ENCODE assay signal across 9 cellular contexts in the genomic region with DNA sequence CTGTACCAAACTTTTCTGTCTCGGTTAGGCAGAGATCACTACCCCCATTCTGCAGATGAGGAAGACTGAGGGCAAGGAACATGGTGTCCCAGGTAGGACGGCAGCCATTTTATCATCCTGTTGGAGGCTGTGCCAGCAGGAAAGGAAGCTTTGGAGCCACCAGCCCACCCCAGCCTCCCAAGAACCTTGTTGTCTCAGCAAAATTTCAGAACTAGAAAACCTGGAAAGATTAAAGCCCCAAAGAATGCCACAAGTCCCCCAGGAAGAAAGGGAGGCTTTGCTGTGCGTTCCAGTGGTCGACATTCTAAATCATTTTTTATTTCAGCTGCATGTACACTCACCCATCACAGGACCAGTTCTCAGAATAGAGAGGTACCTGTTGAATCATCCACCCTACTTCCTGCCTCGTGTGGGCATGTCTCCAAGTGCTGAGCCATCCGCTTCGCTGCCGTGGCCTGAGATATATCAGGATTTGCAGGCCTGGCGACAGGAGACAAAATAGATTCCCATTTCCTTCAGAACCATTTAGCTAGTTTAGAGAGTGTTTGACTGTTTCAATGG. TPM values are rescaled to one million over a fixed set of nuclear protein-coding genes. Genes with fewer than 3 reads are reported as not detected.
A peak's percentile ranks its signal among the peaks of the same experiment; 100 is the strongest.
DNase-seq lines count a peak whose midpoint lies in the region; ATAC-seq and TF ChIP-seq lines count a peak whose summit lies in the region.
"Had no signal": no experiment of that assay in that cellular context is flagged by ENCODE, and none has a peak within 500 bp of the region (broad histone marks: within the 10 kb centered on the region; RNA-seq: fewer than 3 reads in every experiment).

No MANE protein-coding gene starts in this region.

- WGBS in tibial nerve, 2 donors, result 65 to 66% methylated on average over 9 of the region's 9 CpGs

- H3K27me3 Mint-ChIP-seq in activated naive CD8-positive, alpha-beta T cell treated with anti-CD3 and anti-CD28 coated beads for 36 hours, result peaks cover 15% of the 10 kb centered on the region
- H3K27me3 Mint-ChIP-seq in naive thymus-derived CD4-positive, alpha-beta T cell, result peaks cover 0 to 10% (median 9%) of the 10 kb centered on the region in 5 donors

- H3K4me1 Mint-ChIP-seq in activated naive CD8-positive, alpha-beta T cell treated with anti-CD3 and anti-CD28 coated beads for 36 hours, result peaks cover 13% of the 10 kb centered on the region
- H3K4me1 Mint-ChIP-seq in naive thymus-derived CD4-positive, alpha-beta T cell, result peaks cover 0 to 26% (median 4%) of the 10 kb centered on the region in 7 donors

- peak; percentile 80 for DNase-seq in AG20443 (ENCODE audit: low spot score)
- peak; percentile 23 for DNase-seq in OCI-M1 (lab: John Stamatoyannopoulos, UW)
- peak; percentile 51 for DNase-seq in activated naive CD8-positive, alpha-beta T cell treated with anti-CD3 and anti-CD28 coated beads for 36 hours
- peak in 1 of 9 donors; percentile 39 for DNase-seq in naive thymus-derived CD4-positive, alpha-beta T cell
- no peak for DNase-seq in tibial nerve (ENCODE audit: low spot score in 2 of 2)
- no peak for DNase-seq in upper lobe of right lung
- no peak for DNase-seq in NCI-H82 treated with DMSO at 0.1 percent for 48 hours (lab: John Stamatoyannopoulos, UW; ENCODE audit: unreplicated experiment)
- DNase-seq: NCI-H1105 treated with DMSO at 0.1 percent for 48 hours had no signal

- intact Hi-C loops in naive thymus-derived CD4-positive, alpha-beta T cell (cut with micrococcal nuclease), result no loop called here
- intact Hi-C loops in upper lobe of right lung (cut with DNase I), result no loop called here

- no peak overlapping the region for H3K27ac ChIP-seq in naive thymus-derived CD4-positive, alpha-beta T cell (ENCODE audit: low read depth, low read length)
- no peak overlapping the region for H3K27ac ChIP-seq in tibial nerve
- no peak overlapping the region for H3K27ac ChIP-seq in upper lobe of right lung

- H3K9me3 Mint-ChIP-seq in activated naive CD8-positive, alpha-beta T cell treated with anti-CD3 and anti-CD28 coated beads for 36 hours, result no peaks in the 10 kb centered on the region
- no peaks in the 10 kb centered on the region for H3K9me3 Mint-ChIP-seq in naive thymus-derived CD4-positive, alpha-beta T cell

- TF ChIP-seq CTCF in tibial nerve (IDR thresholded peaks at IDR 0.05), result no peak
- no peak for TF ChIP-seq CTCF in upper lobe of right lung (IDR thresholded peaks at IDR 0.05)

- H3K36me3 Mint-ChIP-seq in activated naive CD8-positive, alpha-beta T cell treated with anti-CD3 and anti-CD28 coated beads for 36 hours, result no peaks in the 10 kb centered on the region
- H3K36me3 Mint-ChIP-seq in naive thymus-derived CD4-positive, alpha-beta T cell, result no peaks in the 10 kb centered on the region

- no peaks in the 10 kb centered on the region for H3K9me3 ChIP-seq in naive thymus-derived CD4-positive, alpha-beta T cell (ENCODE audit: control insufficient read depth in 2 of 3, low read length in 3 of 3)
- H3K9me3 ChIP-seq in tibial nerve (no peaks in the 10 kb centered on the region), upper lobe of right lung (no peaks in the 10 kb centered on the region)

- H3K4me1 ChIP-seq in naive thymus-derived CD4-positive, alpha-beta T cell (ENCODE audit: control insufficient read depth in 2 of 2, insufficient read depth in 2 of 2, low read length in 2 of 2), result no peaks in the 10 kb centered on the region
- H3K4me1 ChIP-seq in tibial nerve (no peaks in the 10 kb centered on the region), upper lobe of right lung (no peaks in the 10 kb centered on the region)

- H3K27me3 ChIP-seq in naive thymus-derived CD4-positive, alpha-beta T cell (ENCODE audit: control insufficient read depth in 2 of 2, insufficient read depth in 2 of 2, low read length in 2 of 2), result no peaks in the 10 kb centered on the region
- H3K27me3 ChIP-seq in tibial nerve (peaks cover 0 to 20% of the 10 kb centered on the region in 2 donors), upper lobe of right lung (no peaks in the 10 kb centered on the region)

- CTCF ChIA-PET in naive thymus-derived CD4-positive, alpha-beta T cell (lab: Charles Lee), result no interaction called here

- POLR2A ChIA-PET in naive thymus-derived CD4-positive, alpha-beta T cell (lab: Charles Lee), result interaction anchor here (1.2 kb wide), 1 partner anchor 13 kb away, joined by 4 read pairs; a partner anchor contains a TSS

- H3K4me3 Mint-ChIP-seq in activated naive CD8-positive, alpha-beta T cell treated with anti-CD3 and anti-CD28 coated beads for 36 hours, result peak overlapping the region; percentile 29
- H3K4me3 Mint-ChIP-seq in naive thymus-derived CD4-positive, alpha-beta T cell, result peak overlapping the region in 1 of 10 donors; percentile 67

- H3K4me3 ChIP-seq in naive thymus-derived CD4-positive, alpha-beta T cell (ENCODE audit: low read length), result no peak overlapping the region
- H3K4me3 ChIP-seq in tibial nerve, result no peak overlapping the region
- H3K4me3 ChIP-seq in upper lobe of right lung, result no peak overlapping the region

- no peak for TF ChIP-seq EP300 in tibial nerve (IDR thresholded peaks at IDR 0.05)

- TF ChIP-seq POLR2A in tibial nerve (IDR thresholded peaks at IDR 0.05), result no peak

- peak overlapping the region; percentile 88 for H3K27ac Mint-ChIP-seq in activated naive CD8-positive, alpha-beta T cell treated with anti-CD3 and anti-CD28 coated beads for 36 hours
- H3K27ac Mint-ChIP-seq in naive thymus-derived CD4-positive, alpha-beta T cell, result peak overlapping the region in 1 of 9 donors; percentile 86

- no peaks in the 10 kb centered on the region for H3K36me3 ChIP-seq in naive thymus-derived CD4-positive, alpha-beta T cell (ENCODE audit: control insufficient read depth in 2 of 3, insufficient read depth in 3 of 3, low read length in 3 of 3)
- H3K36me3 ChIP-seq in tibial nerve (no peaks in the 10 kb centered on the region), upper lobe of right lung (no peaks in the 10 kb centered on the region)

- ATAC-seq in naive thymus-derived CD4-positive, alpha-beta T cell, result peak; percentile 42
- ATAC-seq in HG03354 (IDR thresholded peaks at IDR 0.05; ENCODE audit: poor library complexity, severe bottlenecking, unreplicated experiment) (no peak), upper lobe of right lung (no peak)

RNA-seq across cellular contexts. Expression of a gene that starts 12.9 kb away (rescaled TPM):
- total RNA-seq in activated naive CD8-positive, alpha-beta T cell treated with anti-CD3 and anti-CD28 coated beads for 36 hours, result 100 to 1,000 TPM; 370 to 380 TPM
- 100 to 1,000 TPM; 220 to 257 (median 232) TPM for total RNA-seq in naive thymus-derived CD4-positive, alpha-beta T cell
- 100 to 1,000 TPM; 163 to 191 TPM for polyA plus RNA-seq in naive thymus-derived CD4-positive, alpha-beta T cell
- total RNA-seq in tibial nerve (100 to 1,000 TPM; 200 to 272 (median 238) TPM), upper lobe of right lung (132 TPM)

RNA-seq across cellular contexts. Expression of a gene that starts 35.1 kb away (rescaled TPM):
- 10 to 100 TPM; 26.0 to 28.4 TPM for total RNA-seq in activated naive CD8-positive, alpha-beta T cell treated with anti-CD3 and anti-CD28 coated beads for 36 hours
- 10 to 100 TPM in 3 of 5 experiments, 1 to 10 TPM in 2; 2.3 to 13.1 (median 11.4) TPM for total RNA-seq in naive thymus-derived CD4-positive, alpha-beta T cell
- 1 to 10 TPM; 2.3 to 5.6 TPM for polyA plus RNA-seq in naive thymus-derived CD4-positive, alpha-beta T cell
- total RNA-seq in tibial nerve (10 to 100 TPM in 3 of 4 donors, 1 to 10 TPM in 1; 3.1 to 13.7 (median 13.1) TPM), upper lobe of right lung (15.3 TPM)

Comparison
In these comparisons a context has a peak if more than half of its experiments do, and no peak if none do; other contexts are left out.
1. DNase-seq: peak in AG20443 (single experiment), OCI-M1 (single experiment) and activated naive CD8-positive, alpha-beta T cell treated with anti-CD3 and anti-CD28 coated beads for 36 hours (single experiment); none in tibial nerve (0 of 2), upper lobe of right lung (single experiment) and NCI-H82 treated with DMSO at 0.1 percent for 48 hours (single experiment).